ENCODE assay signal across 11 cellular contexts in the genomic region with DNA sequence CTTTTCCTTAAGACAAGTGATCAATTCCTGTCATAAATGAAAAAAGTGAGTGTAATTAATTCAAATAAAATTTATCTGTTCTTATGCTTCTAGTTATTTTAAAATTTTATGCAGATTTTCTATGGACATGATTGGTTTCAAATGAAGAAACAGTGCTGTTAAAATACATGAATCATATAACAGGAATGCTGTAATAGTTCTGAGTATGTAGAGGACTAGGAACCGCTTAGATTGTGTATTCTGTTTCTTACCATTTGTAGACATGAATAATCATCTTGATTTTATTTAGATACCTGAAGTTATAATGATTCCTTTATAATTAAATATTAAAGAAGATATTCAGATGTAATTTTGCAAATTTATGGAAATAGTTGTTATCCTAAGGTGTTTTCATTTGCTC. TPM values are rescaled to one million over a fixed set of nuclear protein-coding genes. Genes with fewer than 3 reads are reported as not detected.
DNase-seq lines count a peak whose midpoint lies in the region; ATAC-seq and TF ChIP-seq lines count a peak whose summit lies in the region.
"Had no signal": no experiment of that assay in that cellular context is flagged by ENCODE, and none has a peak within 500 bp of the region (broad histone marks: within the 10 kb centered on the region; RNA-seq: fewer than 3 reads in every experiment).

No MANE protein-coding gene starts in this region.

- no peak overlapping the region for H3K4me3 Mint-ChIP-seq in MCF 10A (ENCODE audit: unreplicated experiment)

- H3K9me3 Mint-ChIP-seq in MCF 10A (ENCODE audit: unreplicated experiment): no peaks in the 10 kb centered on the region

- H3K27me3 Mint-ChIP-seq in MCF 10A (ENCODE audit: insufficient read depth, unreplicated experiment): no peaks in the 10 kb centered on the region

- peaks cover 33% of the 10 kb centered on the region for H3F3A ChIP-seq in SU-DHL-6 (ENCODE audit: insufficient read depth)

- H3K9me3 ChIP-seq in breast epithelium (no peaks in the 10 kb centered on the region), SU-DHL-6 (ENCODE audit: insufficient read depth, low read length) (no peaks in the 10 kb centered on the region), fibroblast of lung (ENCODE audit: control insufficient read depth, insufficient read depth, low read depth, low read length) (no peaks in the 10 kb centered on the region), tibial artery (no peaks in the 10 kb centered on the region)
- H3K9me3 ChIP-seq: body of pancreas had no signal

- H3K27ac Mint-ChIP-seq in MCF 10A (ENCODE audit: low read depth, unreplicated experiment): peak overlapping the region; percentile 61

- H3K27me3 ChIP-seq in breast epithelium: no peaks in the 10 kb centered on the region
- H3K27me3 ChIP-seq in SU-DHL-6 (ENCODE audit: low read length): no peaks in the 10 kb centered on the region
- H3K27me3 ChIP-seq in fibroblast of lung (ENCODE audit: control insufficient read depth, insufficient read depth, low read length): no peaks in the 10 kb centered on the region
- no peaks in the 10 kb centered on the region for H3K27me3 ChIP-seq in tibial artery
- H3K27me3 ChIP-seq: body of pancreas had no signal

- H3K4me1 Mint-ChIP-seq in MCF 10A (ENCODE audit: insufficient read depth, unreplicated experiment): peaks cover 19% of the 10 kb centered on the region

- no peak for TF ChIP-seq POLR2A in breast epithelium (IDR thresholded peaks at IDR 0.05)

- intact Hi-C loops in MCF 10A (cut with micrococcal nuclease): no loop called here
- intact Hi-C loops in breast epithelium (cut with DNase I; ENCODE audit: low total_unique reads): no loop called here
- intact Hi-C loops in tibial artery (cut with DNase I; ENCODE audit: low total_unique reads): loop anchor here (5.0 kb wide), 1 partner anchor 201 kb away; the partner anchor contains the start of gene SPRED2
- intact Hi-C loops in posterior vena cava (cut with DNase I): no loop called here

- H3K36me3 Mint-ChIP-seq in MCF 10A (ENCODE audit: insufficient read depth, unreplicated experiment): peaks cover 53% of the 10 kb centered on the region

- TF ChIP-seq CTCF in MCF 10A (IDR thresholded peaks at IDR 0.05; ENCODE audit: unreplicated experiment) (no peak), breast epithelium (IDR thresholded peaks at IDR 0.05) (no peak), SU-DHL-6 (IDR thresholded peaks at IDR 0.05; ENCODE audit: insufficient read depth, low read length, poor library complexity, severe bottlenecking) (no peak), fibroblast of lung (conservative IDR thresholded peaks at IDR 0.05 in 1 of 2, IDR thresholded peaks at IDR 0.05 in 1 of 2; ENCODE audit: low read depth in 1 of 2, low read length in 2 of 2) (no peak), tibial artery (IDR thresholded peaks at IDR 0.05) (no peak)

- H4K20me1 ChIP-seq in SU-DHL-6 (ENCODE audit: low read depth, low read length) (peaks cover 35% of the 10 kb centered on the region), fibroblast of lung (ENCODE audit: control insufficient read depth, extremely low read depth, insufficient read depth, low read length) (no peaks in the 10 kb centered on the region)

- POLR2A ChIA-PET in MCF 10A (lab: Yijun Ruan, JAX): interaction anchor here (0.7 to 1.7 kb wide), 7 partner anchors 10 to 325 kb away, joined by 3 to 8 read pairs (median 4); no protein-coding TSS in a partner anchor

- H3K27ac ChIP-seq in breast epithelium (no peak overlapping the region), SU-DHL-6 (ENCODE audit: low read depth, low read length) (peak overlapping the region; percentile 50; the same call in 1 of the 2 replicates), fibroblast of lung (ENCODE audit: insufficient read depth, low read length) (peak overlapping the region; percentile 8), tibial artery (peak overlapping the region; percentile 65 to 77)
- H3K27ac ChIP-seq: body of pancreas had no signal

- peak overlapping the region; percentile 71 for H3K4me2 ChIP-seq in SU-DHL-6 (ENCODE audit: low read depth, low read length, poor library complexity, severe bottlenecking)
- no peak overlapping the region for H3K4me2 ChIP-seq in fibroblast of lung (ENCODE audit: extremely low read depth, insufficient read depth, low read length)

- DNase-seq in MCF 10A (ENCODE audit: unreplicated experiment) (peak; percentile 33), breast epithelium (ENCODE audit: low spot score in 2 of 2) (no peak), fibroblast of lung (ENCODE audit: low read depth in 2 of 2) (peak; percentile 57 to 70), tibial artery (no peak), posterior vena cava (ENCODE audit: low spot score) (no peak)
- DNase-seq: body of pancreas, NCI-H510A, nucleus accumbens had no signal

- H2AFZ ChIP-seq in SU-DHL-6 (ENCODE audit: low read depth, low read length, severe bottlenecking) (no peak overlapping the region), fibroblast of lung (ENCODE audit: low read length) (no peak overlapping the region)

- peaks cover 0 to 7% of the 10 kb centered on the region in 2 donors for H3K4me1 ChIP-seq in breast epithelium
- H3K4me1 ChIP-seq in fibroblast of lung (ENCODE audit: control insufficient read depth, extremely low read depth, insufficient read depth, low read length): peaks cover 9% of the 10 kb centered on the region
- H3K4me1 ChIP-seq in tibial artery: peaks cover 0 to 85% (median 42%) of the 10 kb centered on the region in 4 donors

- H3K9ac ChIP-seq in SU-DHL-6 (ENCODE audit: low read length) (peak overlapping the region; percentile 100; the same call in 1 of the 2 replicates), fibroblast of lung (ENCODE audit: insufficient read depth, low read length) (no peak overlapping the region)

- BruUV-seq in MCF 10A (replicated peaks; lab: Mats Ljungman, UMichigan): no TSS peak

- no peaks in the 10 kb centered on the region for H3K9me2 ChIP-seq in SU-DHL-6 (replicated peaks; ENCODE audit: insufficient read depth, low read length)

- H3K4me3 ChIP-seq in breast epithelium: no peak overlapping the region
- peak overlapping the region; percentile 99 for H3K4me3 ChIP-seq in SU-DHL-6 (ENCODE audit: insufficient read depth, low read length, poor library complexity, severe bottlenecking)
- H3K4me3 ChIP-seq in fibroblast of lung (replicated peaks in 1 of 4; ENCODE audit: control extremely low read depth in 1 of 4, insufficient read depth in 1 of 4, low read depth in 3 of 4, low read length in 4 of 4): no peak overlapping the region
- H3K4me3 ChIP-seq in tibial artery: no peak overlapping the region
- H3K4me3 ChIP-seq: body of pancreas had no signal

- H3K36me3 ChIP-seq in breast epithelium (no peaks in the 10 kb centered on the region), SU-DHL-6 (ENCODE audit: low read length) (peaks cover 20% of the 10 kb centered on the region; the same call in 1 of the 2 replicates), fibroblast of lung (ENCODE audit: control insufficient read depth, insufficient read depth, low read length) (peaks cover 4% of the 10 kb centered on the region), tibial artery (peaks cover 0 to 7% (median 0%) of the 10 kb centered on the region in 3 donors)

- CTCF ChIA-PET in MCF 10A (lab: Yijun Ruan, JAX): interaction anchor here (0.6 kb wide), 1 partner anchor 285 kb away, joined by 3 read pairs; no protein-coding TSS in a partner anchor

- no peak for ATAC-seq in HG03196 (IDR thresholded peaks at IDR 0.05; ENCODE audit: unreplicated experiment)
- no peak for ATAC-seq in GM18519 (IDR thresholded peaks at IDR 0.05; ENCODE audit: low FRiP score, unreplicated experiment)
- ATAC-seq: body of pancreas had no signal

- H3K79me2 ChIP-seq in SU-DHL-6 (ENCODE audit: insufficient read depth, low read length) (peaks cover 97% of the 10 kb centered on the region), fibroblast of lung (ENCODE audit: control insufficient read depth, insufficient read depth, low read length) (peaks cover 90% of the 10 kb centered on the region)

RNA-seq across cellular contexts. Expression of gene ACTR2, which starts 3.5 kb away (rescaled TPM):
- 263 and 273 TPM in 2 replicates for total RNA-seq in MCF 10A (2022)
- 10 to 100 TPM; 74.7 to 98.4 (median 75.1) TPM for total RNA-seq in breast epithelium
- 67.3 and 90.2 TPM in 2 replicates for total RNA-seq in fibroblast of lung
- polyA plus RNA-seq in fibroblast of lung: 153 and 192 TPM in 2 replicates
- 236 and 258 TPM in 2 replicates for polyA plus RNA-seq in fibroblast of lung (2012)
- polyA minus RNA-seq in fibroblast of lung (ENCODE audit: low replicate concordance): 29.5 and 45.3 TPM in 2 replicates
- 100 to 1,000 TPM; 218 to 220 TPM for total RNA-seq in posterior vena cava

Comparison
In these comparisons a context has a peak if more than half of its experiments do, and no peak if none do; other contexts are left out.
1. DNase-seq: peak in MCF 10A (single experiment) and fibroblast of lung (2 of 2); none in breast epithelium (0 of 2), tibial artery (0 of 2) and posterior vena cava (single experiment).
2. H3K27ac ChIP-seq: peak in SU-DHL-6 (single experiment), fibroblast of lung (single experiment) and tibial artery (2 of 2); none in breast epithelium (0 of 2).